In the genomic region with DNA sequence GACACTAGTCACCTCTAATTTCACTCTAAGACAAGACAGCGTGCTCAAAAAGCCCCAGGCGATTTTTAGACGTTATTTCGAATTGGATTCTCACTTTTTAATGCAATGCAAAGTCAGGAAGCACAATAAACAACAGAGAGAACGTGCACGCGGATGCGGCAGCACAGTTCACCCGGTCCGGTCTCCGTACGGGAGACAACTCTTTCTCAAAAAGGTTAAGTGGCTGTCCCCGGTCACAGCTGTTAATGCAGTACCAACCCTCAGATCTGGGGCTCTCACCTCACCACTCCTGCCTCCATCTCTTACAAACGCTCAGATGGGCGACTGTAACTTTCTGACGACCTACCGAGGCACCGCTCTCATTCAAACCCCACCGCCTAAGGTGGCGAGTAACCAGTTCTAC, we compare ENCODE assay signal across 8 cellular contexts. TPM values are rescaled to one million over a fixed set of nuclear protein-coding genes. Genes with fewer than 3 reads are reported as not detected.
DNase-seq lines count a peak whose midpoint lies in the region; ATAC-seq, FAIRE-seq and TF ChIP-seq lines count a peak whose summit lies in the region.

No MANE protein-coding gene starts in this region.

- no peaks in the 10 kb centered on the region for H3K9me3 Mint-ChIP-seq in nephron progenitor cell

- no peak for FAIRE-seq in H1 (lab: Jason Lieb, UNC)

- H2BK12ac ChIP-seq in H1 (ENCODE audit: low read depth, low read length), result no peak overlapping the region

- peak overlapping the region; percentile 84 for H3K18ac ChIP-seq in H1 (ENCODE audit: extremely low read depth, low read length)

- H3K9ac ChIP-seq in H1 (replicated peaks in 1 of 4; ENCODE audit: extremely low read depth in 1 of 4, low read depth in 3 of 4, low read length in 3 of 4), result peak overlapping the region; percentile 94 to 99 (median 97)

- no peak overlapping the region for H3K4ac ChIP-seq in H1 (replicated peaks; ENCODE audit: insufficient read length, low read depth, low read length)

- no peak overlapping the region for H3K14ac ChIP-seq in H1 (ENCODE audit: insufficient read length)

- peaks cover 19 to 51% of the 10 kb centered on the region in 2 experiments for H3K79me2 ChIP-seq in H1 (ENCODE audit: control insufficient read depth in 1 of 2, insufficient read depth in 2 of 2, low read length in 2 of 2)

- H3K27me3 ChIP-seq in H1 (replicated peaks in 1 of 4; ENCODE audit: control insufficient read depth in 3 of 4, extremely low read depth in 1 of 4, insufficient read depth in 3 of 4, low read length in 3 of 4), result no peaks in the 10 kb centered on the region

- peak; percentile 7 for ATAC-seq in GM19043 (IDR thresholded peaks at IDR 0.05; ENCODE audit: low read depth, unreplicated experiment)
- ATAC-seq in HG03039 (IDR thresholded peaks at IDR 0.05; ENCODE audit: unreplicated experiment), result no peak

- H3K27ac ChIP-seq in H1 (ENCODE audit: low read depth, low read length), result peak overlapping the region; percentile 95

- H3K4me2 ChIP-seq in H1 (ENCODE audit: insufficient read depth in 1 of 2, low read depth in 2 of 2, low read length in 2 of 2), result peak overlapping the region; percentile 66 to 81

- H3K27me3 Mint-ChIP-seq in nephron progenitor cell (ENCODE audit: low read depth, poor library complexity), result peaks cover 4% of the 10 kb centered on the region

- H4K5ac ChIP-seq in H1 (ENCODE audit: insufficient read length, low read depth, low read length), result peak overlapping the region; percentile 94

- no peak for TF ChIP-seq RAD21 in H1 (IDR thresholded peaks at IDR 0.05 in 1 of 2, conservative IDR thresholded peaks at IDR 0.05 in 1 of 2; ENCODE audit: low read depth in 2 of 2, low read length in 2 of 2)

- peaks cover 6 to 12% of the 10 kb centered on the region in 2 experiments for H4K20me1 ChIP-seq in H1 (replicated peaks in 1 of 2; ENCODE audit: control insufficient read depth in 1 of 2, insufficient read depth in 2 of 2, low read length in 2 of 2)

- peak overlapping the region; percentile 54 for H3K56ac ChIP-seq in H1 (replicated peaks; ENCODE audit: insufficient read length, low read depth, low read length)

- no peak overlapping the region for H2BK15ac ChIP-seq in H1 (ENCODE audit: low read length)

- H3K36me3 ChIP-seq in H1 (ENCODE audit: control insufficient read depth in 2 of 4, insufficient read depth in 4 of 4, low read length in 3 of 4), result no peaks in the 10 kb centered on the region

- peaks cover 44% of the 10 kb centered on the region for H3K4me1 Mint-ChIP-seq in nephron progenitor cell

- H4K8ac ChIP-seq in H1 (ENCODE audit: extremely low read depth, insufficient read depth, low read length), result peak overlapping the region; percentile 90; the same call in 1 of the 2 replicates

- no peaks in the 10 kb centered on the region for H3K9me3 ChIP-seq in H1 (ENCODE audit: insufficient read depth in 2 of 2, low read depth in 1 of 2, low read length in 1 of 2)

- TF ChIP-seq POLR2A in H1 (IDR thresholded peaks at IDR 0.05; ENCODE audit: control extremely low read depth in 1 of 2, low read depth in 2 of 2, low read length in 2 of 2), result no peak

- H3K27ac Mint-ChIP-seq in nephron progenitor cell, result peak overlapping the region; percentile 100

- no peaks in the 10 kb centered on the region for H3K79me1 ChIP-seq in H1 (ENCODE audit: low read depth, low read length)

- H2BK120ac ChIP-seq in H1 (replicated peaks; ENCODE audit: low read depth, low read length), result no peak overlapping the region

- peak overlapping the region; percentile 100 for H3K4me3 Mint-ChIP-seq in nephron progenitor cell

- no peak overlapping the region for H2BK20ac ChIP-seq in H1 (ENCODE audit: low read length)

- CTCF ChIA-PET in AG04449 (lab: Yijun Ruan, JAX) (interaction anchor here (0.7 to 1.6 kb wide), 8 partner anchors 34 to 410 kb away, joined by 3 to 5 read pairs (median 4); no protein-coding TSS in a partner anchor), H1 (lab: Charles Lee; ENCODE audit: partially characterized antibody) (interaction anchor here (1.0 to 1.2 kb wide), 2 partner anchors 89 to 548 kb away, joined by 3 to 4 read pairs; no protein-coding TSS in a partner anchor)

- DNase-seq in AG04449 (ENCODE audit: low read depth, low spot score) (no peak), OCI-M1 (lab: John Stamatoyannopoulos, UW) (peak; percentile 62), H1 (ENCODE audit: low read depth in 1 of 2, low spot score in 2 of 2) (no peak), nephron progenitor cell (no peak), NCI-H187 (lab: John Stamatoyannopoulos, UW) (no peak), NCI-H187 treated with DMSO at 0.1 percent for 48 hours (lab: John Stamatoyannopoulos, UW) (no peak)

- peak overlapping the region; percentile 96 for H3K4me3 ChIP-seq in AG04449 (ENCODE audit: low read depth, low read length)
- peak overlapping the region; percentile 82 to 99 (median 92) for H3K4me3 ChIP-seq in H1 (ENCODE audit: extremely low read depth in 1 of 4, insufficient read depth in 2 of 4, low read depth in 3 of 4, low read length in 4 of 4)

- H3K23ac ChIP-seq in H1 (ENCODE audit: insufficient read length), result no peak overlapping the region

- peaks cover 5% of the 10 kb centered on the region; the same call in 1 of the 2 replicates for H3K23me2 ChIP-seq in H1 (ENCODE audit: low read depth, low read length)

- peaks cover 0 to 6% (median 6%) of the 10 kb centered on the region in 4 experiments; a peak in 3 of 7 replicates for H3K4me1 ChIP-seq in H1 (replicated peaks in 1 of 4; ENCODE audit: control insufficient read depth in 3 of 4, insufficient read depth in 4 of 4, low read length in 3 of 4)

- peak overlapping the region; percentile 95 for H2BK5ac ChIP-seq in H1 (ENCODE audit: low read depth, low read length)

- 3% methylated on average over 20 of the region's 20 CpGs; no CpG with 5 or more reads in 1 of the 2 experiments for WGBS in H1 (ENCODE audit: extremely low coverage in 1 of 2, insufficient coverage in 1 of 2, insufficient read length in 1 of 2, insufficient replicate concordance in 2 of 2, low coverage in 1 of 2, low lambda C conversion rate in 2 of 2, missing lambda C conversion rate in 1 of 2), 2 experiments

- H2AFZ ChIP-seq in H1 (ENCODE audit: low read length), result no peak overlapping the region; the same call in 1 of the 2 replicates

- H3K36me3 Mint-ChIP-seq in nephron progenitor cell (ENCODE audit: low read depth), result peaks cover 5% of the 10 kb centered on the region

- no peak for TF ChIP-seq CTCF in AG04449 (IDR thresholded peaks at IDR 0.05; ENCODE audit: insufficient read depth, low read length, missing control alignments)
- TF ChIP-seq CTCF in H1 (IDR thresholded peaks at IDR 0.05; ENCODE audit: control extremely low read depth in 1 of 3, insufficient read depth in 1 of 3, low read depth in 1 of 3, low read length in 3 of 3), result no peak
- TF ChIP-seq CTCF in nephron progenitor cell (IDR thresholded peaks at IDR 0.05), result no peak

- no peak for TF ChIP-seq EP300 in H1 (IDR thresholded peaks at IDR 0.05; ENCODE audit: borderline replicate concordance in 1 of 2, low read depth in 2 of 2, low read length in 2 of 2)

- no peak overlapping the region for H2AK5ac ChIP-seq in H1 (ENCODE audit: low read depth, low read length)

- H4K91ac ChIP-seq in H1 (replicated peaks; ENCODE audit: insufficient read length, low read length), result peak overlapping the region; percentile 94

- POLR2A ChIA-PET in AG04449 (lab: Yijun Ruan, JAX) (interaction anchor here (0.9 to 1.5 kb wide), 3 partner anchors 48 to 258 kb away, joined by 3 to 4 read pairs (median 3); a partner anchor contains a TSS), H1 (lab: Charles Lee; ENCODE audit: partially characterized antibody) (interaction anchor here (1.0 to 1.7 kb wide), 17 partner anchors 10 to 559 kb away, joined by 3 to 15 read pairs (median 4); a partner anchor contains a TSS)

TF ChIP-seq in H1, 55 proteins besides CTCF, POLR2A, EP300 and RAD21:
- TF ChIP-seq SIRT6 (IDR thresholded peaks at IDR 0.05; ENCODE audit: low read length) (no peak), SIN3A (conservative IDR thresholded peaks at IDR 0.05 in 1 of 2, IDR thresholded peaks at IDR 0.05 in 1 of 2; ENCODE audit: low read depth in 1 of 2, low read length in 2 of 2) (peak in 1 of 2 experiments; percentile 21; a peak in 1 of 4 replicates), SAP30 (IDR thresholded peaks at IDR 0.05; ENCODE audit: insufficient read depth, insufficient replicate concordance, low read length) (peak; percentile 73), JUN (IDR thresholded peaks at IDR 0.05; ENCODE audit: low read depth, low read length) (no peak)
- TF ChIP-seq, protein P1, sequence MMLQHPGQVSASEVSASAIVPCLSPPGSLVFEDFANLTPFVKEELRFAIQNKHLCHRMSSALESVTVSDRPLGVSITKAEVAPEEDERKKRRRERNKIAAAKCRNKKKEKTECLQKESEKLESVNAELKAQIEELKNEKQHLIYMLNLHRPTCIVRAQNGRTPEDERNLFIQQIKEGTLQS (IDR thresholded peaks at IDR 0.05; ENCODE audit: insufficient read depth, low read depth, low read length), result no peak

RNA-seq across cellular contexts. Expression of a gene that starts 1.2 kb away (rescaled TPM):
- total RNA-seq in H1 (2021; fragmentation: NEBNext Ultra II Directional; extraction: Animal tissue kit (Norgen Biotek cat#: 25700)), result 121 and 125 TPM in 2 replicates
- polyA plus RNA-seq in H1 (2011; rRNA removed), result 47.4 and 47.6 TPM in 2 replicates
- polyA plus RNA-seq in H1 (2011; cell fraction: cytosol; rRNA removed), result 77.7 TPM
- polyA plus RNA-seq in H1 (2011; cell fraction: nucleus; rRNA removed), result 62.1 TPM
- polyA plus RNA-seq in H1 (2012, experiment 1 of 2), result 73.1 to 95.8 TPM (median 92.7 TPM) in 4 replicates
- 13.5 TPM for polyA plus RNA-seq in H1 (2012, experiment 2 of 2)
- polyA plus RNA-seq in H1 (2013, experiment 1 of 2), result 74.0 TPM
- polyA plus RNA-seq in H1 (2013, experiment 2 of 2), result 71.2 TPM
- 43.7 and 53.5 TPM in 2 replicates for polyA minus RNA-seq in H1 (2011; rRNA and poly(A)+ RNA removed)
- polyA minus RNA-seq in H1 (2011; cell fraction: cytosol; rRNA and poly(A)+ RNA removed), result 42.9 TPM
- 113 TPM for polyA minus RNA-seq in H1 (2011; cell fraction: nucleus; rRNA and poly(A)+ RNA removed)

RNA-seq across cellular contexts. Expression of a gene that starts 53.4 kb away (rescaled TPM):
- 18.3 and 18.4 TPM in 2 replicates for total RNA-seq in H1 (2021; fragmentation: NEBNext Ultra II Directional; extraction: Animal tissue kit (Norgen Biotek cat#: 25700))
- polyA plus RNA-seq in H1 (2011; rRNA removed), result 13.2 and 16.7 TPM in 2 replicates
- polyA plus RNA-seq in H1 (2011; cell fraction: cytosol; rRNA removed), result 18.1 TPM
- 56.3 TPM for polyA plus RNA-seq in H1 (2011; cell fraction: nucleus; rRNA removed)
- polyA plus RNA-seq in H1 (2012, experiment 1 of 2), result 15.3 to 22.7 TPM (median 18.5 TPM) in 4 replicates
- 13.8 TPM for polyA plus RNA-seq in H1 (2012, experiment 2 of 2)
- polyA plus RNA-seq in H1 (2013, experiment 1 of 2), result 8.4 TPM
- polyA plus RNA-seq in H1 (2013, experiment 2 of 2), result 8.1 TPM
- polyA minus RNA-seq in H1 (2011; rRNA and poly(A)+ RNA removed), result 6.4 and 7.4 TPM in 2 replicates
- 5.1 TPM for polyA minus RNA-seq in H1 (2011; cell fraction: cytosol; rRNA and poly(A)+ RNA removed)
- 9.6 TPM for polyA minus RNA-seq in H1 (2011; cell fraction: nucleus; rRNA and poly(A)+ RNA removed)
